Comparison of ENCODE assay signal across 1 cellular context in the genomic region with DNA sequence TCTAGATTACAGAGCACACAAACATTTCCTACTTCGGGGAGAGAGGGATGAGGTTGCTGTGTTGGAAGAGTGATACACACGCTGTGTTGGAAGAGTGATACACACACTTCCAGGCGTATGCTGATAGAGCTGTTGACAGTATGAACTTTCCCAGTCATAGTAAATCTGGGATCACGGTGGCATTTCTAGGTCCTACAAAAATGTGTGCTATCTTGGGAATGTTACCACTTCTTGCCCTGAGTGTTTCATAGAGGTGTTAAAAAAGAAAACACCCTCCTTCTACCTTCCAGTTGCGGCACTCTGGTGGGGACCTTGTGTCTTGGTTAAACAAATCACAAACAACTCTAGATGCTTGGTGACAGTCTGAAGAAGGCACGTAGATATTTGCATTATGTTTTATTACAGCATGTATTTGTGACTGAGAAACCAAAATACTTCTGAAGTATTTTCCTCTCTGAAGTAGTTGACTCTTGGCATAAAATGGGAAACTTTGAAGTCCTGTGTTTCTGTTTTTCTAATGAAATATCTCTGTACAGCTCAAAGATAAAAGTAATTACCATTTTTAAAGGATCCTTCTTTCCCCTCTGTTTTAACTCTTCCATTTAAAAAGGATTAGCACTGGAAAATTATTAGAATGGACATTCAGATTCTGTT.
TF ChIP-seq lines count a peak whose summit lies in the region.

No MANE protein-coding gene starts in this region.

TF ChIP-seq in SK-N-SH treated with all-trans-retinoic acid at 6 μM for 48 hours, 23 proteins besides CTCF, POLR2A, EP300 and RAD21 (continued from another document):
- TF ChIP-seq, protein P1, sequence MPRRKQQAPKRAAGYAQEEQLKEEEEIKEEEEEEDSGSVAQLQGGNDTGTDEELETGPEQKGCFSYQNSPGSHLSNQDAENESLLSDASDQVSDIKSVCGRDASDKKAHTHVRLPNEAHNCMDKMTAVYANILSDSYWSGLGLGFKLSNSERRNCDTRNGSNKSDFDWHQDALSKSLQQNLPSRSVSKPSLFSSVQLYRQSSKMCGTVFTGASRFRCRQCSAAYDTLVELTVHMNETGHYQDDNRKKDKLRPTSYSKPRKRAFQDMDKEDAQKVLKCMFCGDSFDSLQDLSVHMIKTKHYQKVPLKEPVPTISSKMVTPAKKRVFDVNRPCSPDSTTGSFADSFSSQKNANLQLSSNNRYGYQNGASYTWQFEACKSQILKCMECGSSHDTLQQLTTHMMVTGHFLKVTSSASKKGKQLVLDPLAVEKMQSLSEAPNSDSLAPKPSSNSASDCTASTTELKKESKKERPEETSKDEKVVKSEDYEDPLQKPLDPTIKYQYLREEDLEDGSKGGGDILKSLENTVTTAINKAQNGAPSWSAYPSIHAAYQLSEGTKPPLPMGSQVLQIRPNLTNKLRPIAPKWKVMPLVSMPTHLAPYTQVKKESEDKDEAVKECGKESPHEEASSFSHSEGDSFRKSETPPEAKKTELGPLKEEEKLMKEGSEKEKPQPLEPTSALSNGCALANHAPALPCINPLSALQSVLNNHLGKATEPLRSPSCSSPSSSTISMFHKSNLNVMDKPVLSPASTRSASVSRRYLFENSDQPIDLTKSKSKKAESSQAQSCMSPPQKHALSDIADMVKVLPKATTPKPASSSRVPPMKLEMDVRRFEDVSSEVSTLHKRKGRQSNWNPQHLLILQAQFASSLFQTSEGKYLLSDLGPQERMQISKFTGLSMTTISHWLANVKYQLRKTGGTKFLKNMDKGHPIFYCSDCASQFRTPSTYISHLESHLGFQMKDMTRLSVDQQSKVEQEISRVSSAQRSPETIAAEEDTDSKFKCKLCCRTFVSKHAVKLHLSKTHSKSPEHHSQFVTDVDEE (CRISPR knock-in tag; IDR thresholded peaks at IDR 0.05) = no peak
- TF ChIP-seq ZFP30 (CRISPR knock-in tag; IDR thresholded peaks at IDR 0.05) (no peak), RARB (CRISPR knock-in tag; IDR thresholded peaks at IDR 0.05) (no peak), BACH2 (CRISPR knock-in tag; IDR thresholded peaks at IDR 0.05; ENCODE audit: borderline replicate concordance) (no peak), TOX (CRISPR knock-in tag; IDR thresholded peaks at IDR 0.05; ENCODE audit: borderline replicate concordance) (no peak), ESRRG (CRISPR knock-in tag; IDR thresholded peaks at IDR 0.05) (no peak), PPARA (CRISPR knock-in tag; IDR thresholded peaks at IDR 0.05; ENCODE audit: borderline replicate concordance) (no peak), OSR1 (CRISPR knock-in tag; IDR thresholded peaks at IDR 0.05) (no peak), TCF4 (CRISPR knock-in tag; IDR thresholded peaks at IDR 0.05; ENCODE audit: borderline replicate concordance) (no peak), ZNF70 (CRISPR knock-in tag; IDR thresholded peaks at IDR 0.05) (no peak), ARNTL (CRISPR knock-in tag; IDR thresholded peaks at IDR 0.05; ENCODE audit: borderline replicate concordance, low read depth) (no peak), ZNF8 (CRISPR knock-in tag; IDR thresholded peaks at IDR 0.05) (no peak), SNAI2 (CRISPR knock-in tag; IDR thresholded peaks at IDR 0.05) (no peak), ZC3H10 (CRISPR knock-in tag; IDR thresholded peaks at IDR 0.05) (no peak)
